In the genomic region with DNA sequence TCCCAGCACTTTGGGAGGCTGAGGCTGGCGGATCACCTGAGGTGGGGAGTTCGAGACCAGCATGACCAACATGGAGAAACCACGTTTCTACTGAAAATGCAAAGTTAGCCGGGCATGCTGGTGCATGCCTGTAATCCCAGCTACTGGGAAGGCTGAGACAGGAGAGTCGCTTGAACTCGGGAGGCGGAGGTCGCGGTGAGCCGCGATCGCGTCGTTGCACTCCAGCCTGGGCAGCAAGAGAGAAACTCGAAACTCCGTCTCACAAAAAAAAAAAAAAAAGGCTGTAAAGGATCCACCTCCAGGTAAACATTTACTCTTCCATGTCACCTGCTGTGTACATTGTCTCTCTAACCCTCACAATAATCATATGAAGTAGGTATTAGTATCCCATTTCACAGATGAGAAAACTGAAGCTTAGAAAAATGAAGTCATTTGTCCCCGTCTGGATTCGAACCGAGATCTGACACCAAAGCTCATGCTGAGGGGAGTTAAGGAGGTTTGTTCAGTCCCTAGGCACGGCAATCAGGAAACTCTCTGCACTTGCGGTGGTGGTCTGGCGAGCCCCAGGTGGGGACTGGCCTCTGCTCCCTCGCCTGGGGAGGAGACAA, we compare ENCODE assay signal across 10 cellular contexts. TPM values are rescaled to one million over a fixed set of nuclear protein-coding genes. Genes with fewer than 3 reads are reported as not detected.
DNase-seq lines count a peak whose midpoint lies in the region; ATAC-seq and TF ChIP-seq lines count a peak whose summit lies in the region.
"Had no signal": no experiment of that assay in that cellular context is flagged by ENCODE, and none has a peak within 500 bp of the region (broad histone marks: within the 10 kb centered on the region; RNA-seq: fewer than 3 reads in every experiment).

No MANE protein-coding gene starts in this region.

- TF ChIP-seq CTCF in DND-41 (IDR thresholded peaks at IDR 0.05; ENCODE audit: borderline replicate concordance, extremely low read depth, low read length, poor library complexity, severe bottlenecking) (no peak), dorsolateral prefrontal cortex (IDR thresholded peaks at IDR 0.05 in 54 of 56, conservative IDR thresholded peaks at IDR 0.05 in 2 of 56; ENCODE audit: low read depth in 1 of 56, partially characterized antibody in 56 of 56) (no peak), neutrophil (IDR thresholded peaks at IDR 0.05) (no peak), gastrocnemius medialis (IDR thresholded peaks at IDR 0.05 in 4 of 5, conservative IDR thresholded peaks at IDR 0.05 in 1 of 5) (no peak)

- no peak for ATAC-seq in DND-41 (ENCODE audit: insufficient read depth, low read depth)
- ATAC-seq in GM18517 (IDR thresholded peaks at IDR 0.05; ENCODE audit: unreplicated experiment) = no peak
- ATAC-seq in gastrocnemius medialis = no peak
- ATAC-seq in HG02973 (IDR thresholded peaks at IDR 0.05; ENCODE audit: unreplicated experiment) = no peak

- no peak for DNase-seq in DND-41
- DNase-seq in dorsolateral prefrontal cortex = no peak
- DNase-seq in COLO829 (ENCODE audit: low spot score) = no peak
- no peak for DNase-seq in gastrocnemius medialis
- DNase-seq: SHP77 had no signal

- H3K9me3 ChIP-seq in DND-41 (ENCODE audit: insufficient read depth, low read length, severe bottlenecking) (peaks cover 9% of the 10 kb centered on the region), KOPT-K1 (ENCODE audit: insufficient read depth, low read length, poor library complexity, severe bottlenecking) (peaks cover 11% of the 10 kb centered on the region), neutrophil (no peaks in the 10 kb centered on the region), gastrocnemius medialis (no peaks in the 10 kb centered on the region)

- H2AFZ ChIP-seq in DND-41 (ENCODE audit: low read depth, low read length) = peak overlapping the region; percentile 68

- peak overlapping the region; percentile 59 for H3K4me2 ChIP-seq in DND-41 (ENCODE audit: insufficient read depth, low read length)

- peaks cover 50% of the 10 kb centered on the region for H3K79me2 ChIP-seq in DND-41 (ENCODE audit: insufficient read depth, low read length)

- peak overlapping the region; percentile 77 for H3K9ac ChIP-seq in DND-41 (ENCODE audit: low read depth, low read length)

- no peak for TF ChIP-seq POLR2A in gastrocnemius medialis (IDR thresholded peaks at IDR 0.05)

- H3K4me1 ChIP-seq in DND-41 (ENCODE audit: insufficient read depth, low read length) = peaks cover 41% of the 10 kb centered on the region
- peaks cover 46 to 47% of the 10 kb centered on the region in 2 experiments for H3K4me1 ChIP-seq in neutrophil (ENCODE audit: control insufficient read depth in 1 of 2, insufficient read depth in 1 of 2, low read depth in 1 of 2, low read length in 1 of 2)
- no peaks in the 10 kb centered on the region for H3K4me1 ChIP-seq in gastrocnemius medialis

- H3K36me3 ChIP-seq in DND-41 (ENCODE audit: insufficient read depth, low read length) (peaks cover 28% of the 10 kb centered on the region), KOPT-K1 (ENCODE audit: insufficient read depth, low read length) (peaks cover 34% of the 10 kb centered on the region), neutrophil (peaks cover 14% of the 10 kb centered on the region), gastrocnemius medialis (no peaks in the 10 kb centered on the region)
- H3K36me3 ChIP-seq: cardiac muscle cell had no signal

- no peaks in the 10 kb centered on the region for H3K27me3 ChIP-seq in DND-41 (ENCODE audit: insufficient read depth, low read length, poor library complexity)
- peaks cover 0 to 35% (median 19%) of the 10 kb centered on the region in 45 donors for H3K27me3 ChIP-seq in dorsolateral prefrontal cortex
- H3K27me3 ChIP-seq in neutrophil = no peaks in the 10 kb centered on the region
- H3K27me3 ChIP-seq in gastrocnemius medialis = peaks cover 4 to 7% (median 6%) of the 10 kb centered on the region in 3 donors

- intact Hi-C loops in dorsolateral prefrontal cortex (cut with DNase I) = no loop called here
- intact Hi-C loops in gastrocnemius medialis (cut with DNase I; ENCODE audit: low total_unique reads) = no loop called here

- H3K27ac ChIP-seq in DND-41 (ENCODE audit: low read length) = peak overlapping the region; percentile 85
- peak overlapping the region; percentile 97 for H3K27ac ChIP-seq in KOPT-K1 (ENCODE audit: low read depth, low read length, poor library complexity, severe bottlenecking)
- no peak overlapping the region for H3K27ac ChIP-seq in dorsolateral prefrontal cortex
- peak overlapping the region; percentile 97 for H3K27ac ChIP-seq in neutrophil
- no peak overlapping the region for H3K27ac ChIP-seq in gastrocnemius medialis
- H3K27ac ChIP-seq: cardiac muscle cell had no signal

- in situ Hi-C loops in gastrocnemius medialis (cut with MboI; ENCODE audit: low sequenced_read_pairs in 4 of 4) = no loop called here

- peaks cover 35% of the 10 kb centered on the region for H4K20me1 ChIP-seq in DND-41 (ENCODE audit: insufficient read depth, low read length)

- H3K4me3 ChIP-seq in DND-41 (ENCODE audit: low read depth in 1 of 2, low read length in 2 of 2) (peak overlapping the region; percentile 52 to 59; a peak in 3 of 4 replicates), dorsolateral prefrontal cortex (peak overlapping the region in 37 of 59 donors; percentile 12 to 62 (median 45)), neutrophil (ENCODE audit: low read depth in 1 of 2, low read length in 1 of 2) (peak overlapping the region; percentile 78 to 96), gastrocnemius medialis (peak overlapping the region in 2 of 4 donors; percentile 9 to 40)

RNA-seq across cellular contexts. Expression of a gene that starts 0.5 kb away (rescaled TPM):
- total RNA-seq in dorsolateral prefrontal cortex (10 to 100 TPM in 83 of 120 experiments, 1 to 10 TPM in 37; 3.8 to 31.0 (median 12.7) TPM), gastrocnemius medialis (1 to 10 TPM in 3 of 4 donors, under 1 TPM in 1; 0.32 to 5.3 (median 2.7) TPM)

RNA-seq across cellular contexts. Expression of a gene that starts 53.0 kb away (rescaled TPM):
- total RNA-seq in dorsolateral prefrontal cortex (10 to 100 TPM in 106 of 120 experiments, 1 to 10 TPM in 14; 6.4 to 23.1 (median 14.0) TPM), gastrocnemius medialis (1 to 10 TPM in 3 of 4 donors, under 1 TPM in 1; 0.78 to 4.6 (median 3.2) TPM)

Comparison
In these comparisons a context has a peak if more than half of its experiments do, and no peak if none do; other contexts are left out.
1. H3K27ac ChIP-seq: peak in DND-41 (single experiment), KOPT-K1 (single experiment) and neutrophil (single experiment); none in dorsolateral prefrontal cortex (0 of 59) and gastrocnemius medialis (0 of 4).